ENCODE assay signal across 1 cellular context in genomic region chr3:190862209-190863118, GRCh38.
TF ChIP-seq lines count a peak whose summit lies in the region.

TSS of gene GMNC (minus strand) at chr3:190862694. CDS start at chr3:190862615, 79 bp downstream.

TF ChIP-seq in HEK293, 187 proteins besides CTCF, POLR2A, EP300 and RAD21 (continued from another document and continues in another):
- TF ChIP-seq REPIN1 (tag by site-specific recombination; IDR thresholded peaks at IDR 0.05; ENCODE audit: low read depth) (no peak), PRDM4 (tag by site-specific recombination; IDR thresholded peaks at IDR 0.05) (no peak), ZNF112 (tag by site-specific recombination; IDR thresholded peaks at IDR 0.05) (no peak), ZNF223 (tag by site-specific recombination; IDR thresholded peaks at IDR 0.05) (no peak), ZNF623 (tag by site-specific recombination; IDR thresholded peaks at IDR 0.05) (no peak), ZNF16 (tag by site-specific recombination; IDR thresholded peaks at IDR 0.05; ENCODE audit: low read depth) (no peak), SP3 (tag by site-specific recombination; IDR thresholded peaks at IDR 0.05) (peak; percentile 50; the same call in 1 of the 2 replicates), ZNF391 (tag by site-specific recombination; IDR thresholded peaks at IDR 0.05; ENCODE audit: borderline replicate concordance, low read depth) (no peak), SCRT1 (tag by site-specific recombination; IDR thresholded peaks at IDR 0.05; ENCODE audit: borderline replicate concordance) (no peak), ZNF513 (tag by site-specific recombination; IDR thresholded peaks at IDR 0.05) (no peak), ZNF488 (tag by site-specific recombination; IDR thresholded peaks at IDR 0.05) (no peak), ZNF555 (tag by site-specific recombination; conservative IDR thresholded peaks at IDR 0.05) (no peak), ZNF776 (tag by site-specific recombination; IDR thresholded peaks at IDR 0.05; ENCODE audit: borderline replicate concordance) (no peak), ZNF155 (tag by site-specific recombination; IDR thresholded peaks at IDR 0.05) (no peak), ZFHX2 (tag by site-specific recombination; conservative IDR thresholded peaks at IDR 0.05) (no peak), ZNF248 (tag by site-specific recombination; IDR thresholded peaks at IDR 0.05) (no peak), ZNF26 (tag by site-specific recombination; IDR thresholded peaks at IDR 0.05) (no peak), ZNF707 (tag by site-specific recombination; IDR thresholded peaks at IDR 0.05) (no peak), ZNF518A (tag by site-specific recombination; conservative IDR thresholded peaks at IDR 0.05; ENCODE audit: low read depth) (no peak), ZFP41 (tag by site-specific recombination; IDR thresholded peaks at IDR 0.05; ENCODE audit: borderline replicate concordance) (no peak), ZNF76 (tag by site-specific recombination; IDR thresholded peaks at IDR 0.05; ENCODE audit: borderline replicate concordance, low read depth) (no peak), ZBTB8A (tag by site-specific recombination; IDR thresholded peaks at IDR 0.05) (peak; percentile 1; the same call in 1 of the 2 replicates), ZBTB7A (tag by site-specific recombination; IDR thresholded peaks at IDR 0.05; ENCODE audit: low read depth) (no peak), ZNF146 (tag by site-specific recombination; IDR thresholded peaks at IDR 0.05) (no peak), ZNF670 (tag by site-specific recombination; IDR thresholded peaks at IDR 0.05; ENCODE audit: low read depth) (no peak), ZNF239 (tag by site-specific recombination; IDR thresholded peaks at IDR 0.05) (no peak), ZNF664 (tag by site-specific recombination; IDR thresholded peaks at IDR 0.05) (peak; percentile 95), ZNF704 (tag by site-specific recombination; IDR thresholded peaks at IDR 0.05) (no peak), ZNF639 (tag by site-specific recombination; IDR thresholded peaks at IDR 0.05) (no peak), ZNF398 (tag by site-specific recombination; IDR thresholded peaks at IDR 0.05) (no peak), ZNF558 (tag by site-specific recombination; IDR thresholded peaks at IDR 0.05) (no peak), ZNF202 (tag by site-specific recombination; IDR thresholded peaks at IDR 0.05; ENCODE audit: borderline replicate concordance) (no peak), OVOL3 (tag by site-specific recombination; IDR thresholded peaks at IDR 0.05) (no peak), TSHZ1 (tag by site-specific recombination; IDR thresholded peaks at IDR 0.05; ENCODE audit: borderline replicate concordance) (no peak), ZNF692 (tag by site-specific recombination; IDR thresholded peaks at IDR 0.05) (0 out of 2 replicates have a peak, but pooled peaks have one; percentile 13), ZNF777 (tag by site-specific recombination; IDR thresholded peaks at IDR 0.05; ENCODE audit: borderline replicate concordance) (no peak)
